13 cellular contexts compared by ENCODE assay signal in the genomic region with DNA sequence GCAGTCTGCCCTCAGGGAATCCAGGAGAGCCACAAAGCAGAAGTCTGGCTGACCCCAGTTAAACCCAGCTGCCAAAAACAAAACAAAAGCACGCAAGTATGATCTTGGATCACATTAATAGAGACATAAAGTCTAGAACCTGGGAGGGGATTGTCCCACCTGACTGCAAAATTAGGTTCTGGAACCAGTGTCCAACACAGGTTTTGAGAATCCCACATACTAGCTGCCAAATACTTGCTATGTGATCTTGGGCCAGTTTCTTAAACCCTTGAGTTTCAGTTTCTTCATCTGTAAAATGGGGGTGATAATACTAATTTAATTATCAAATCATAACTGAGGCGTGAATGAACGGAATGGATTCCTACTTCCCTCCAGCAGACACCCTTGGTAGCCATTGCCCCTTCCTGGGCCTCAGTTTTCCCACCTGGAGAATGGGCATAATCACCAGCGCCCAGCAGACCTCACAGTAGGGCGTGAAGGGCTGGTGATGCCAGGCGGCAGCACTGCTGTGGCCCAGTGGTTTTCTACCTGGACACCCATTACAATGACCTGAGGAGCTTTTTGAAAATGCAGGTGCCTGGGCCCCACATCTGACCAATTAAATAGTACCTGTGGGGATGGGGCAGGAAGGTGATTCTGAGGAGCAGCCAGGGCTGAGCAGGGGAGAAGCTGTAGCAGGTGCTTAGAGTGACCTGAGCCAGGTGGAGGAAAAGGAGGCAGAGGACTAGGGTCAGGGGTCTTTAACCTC. TPM values are rescaled to one million over a fixed set of nuclear protein-coding genes. Genes with fewer than 3 reads are reported as not detected.
"Had no signal": no experiment of that assay in that cellular context is flagged by ENCODE, and none has a peak within 500 bp of the region (broad histone marks: within the 10 kb centered on the region; RNA-seq: fewer than 3 reads in every experiment).

No MANE protein-coding gene starts in this region.

- H3K36me3 ChIP-seq: brain microvascular endothelial cell, colonic mucosa, vagina had no signal

- H2AFZ ChIP-seq: hepatocyte had no signal

- H3K27me3 ChIP-seq: brain microvascular endothelial cell, colonic mucosa, foreskin keratinocyte, hepatocyte, tibial nerve, vagina had no signal

- H3K27ac ChIP-seq: brain microvascular endothelial cell, colonic mucosa, epithelial cell of prostate, foreskin keratinocyte, hepatocyte, skin epidermis, tibial nerve, vagina had no signal

- H3K9me3 ChIP-seq: colonic mucosa had no signal

- H3K4me3 ChIP-seq: colonic mucosa, hepatocyte, skin epidermis, tibial nerve, vagina had no signal

- DNase-seq: aorta, brain microvascular endothelial cell, foreskin keratinocyte, left cardiac atrium, retina had no signal

- H3K4me1 ChIP-seq: colonic mucosa, foreskin keratinocyte had no signal

- H3K79me2 ChIP-seq: hepatocyte had no signal

RNA-seq across cellular contexts. Expression of a gene that starts 32.2 kb away (rescaled TPM):
- total RNA-seq: activated naive CD4-positive, alpha-beta T cell treated with anti-CD3 and anti-CD28 coated beads for 36 hours; natural killer cell had no signal
